ENCODE assay signal across 15 cellular contexts in genomic region chr7:132756482-132756990, GRCh38.
"Had no signal": no experiment of that assay in that cellular context is flagged by ENCODE, and none has a peak within 500 bp of the region (broad histone marks: within the 10 kb centered on the region; RNA-seq: fewer than 3 reads in every experiment).

No MANE protein-coding gene starts in this region.

- H3K4me1 ChIP-seq: vagina had no signal

- H3K4me3 ChIP-seq: coronary artery, heart right ventricle, ovary, thyroid gland, vagina had no signal

- H3K27me3 ChIP-seq: heart right ventricle, ovary, thyroid gland, vagina had no signal

- H3K27me3 Mint-ChIP-seq: activated CD4-positive, alpha-beta T cell treated with anti-CD3 and anti-CD28 coated beads, Interleukin-2, amount 10 ng/mL, durations not matched to agents 24 days and 14 days; activated T-helper 17 cell treated with anti-CD3 and anti-CD28 coated beads, Interleukin-2, amount 50 U/mL, for 72 hours had no signal

- H3K27ac Mint-ChIP-seq: activated CD4-positive, alpha-beta T cell treated with anti-CD3 and anti-CD28 coated beads, Interleukin-2, amount 10 ng/mL, durations not matched to agents 24 days and 14 days; activated naive CD4-positive, alpha-beta T cell treated with anti-CD3 and anti-CD28 coated beads for 36 hours; activated T-helper 17 cell treated with anti-CD3 and anti-CD28 coated beads, Interleukin-2, amount 50 U/mL, for 72 hours had no signal

- H3K4me3 Mint-ChIP-seq: activated CD4-positive, alpha-beta T cell treated with anti-CD3 and anti-CD28 coated beads, Interleukin-2, amount 10 ng/mL, durations not matched to agents 24 days and 14 days; activated naive CD4-positive, alpha-beta T cell treated with anti-CD3 and anti-CD28 coated beads for 36 hours; activated T-helper 17 cell treated with anti-CD3 and anti-CD28 coated beads, Interleukin-2, amount 50 U/mL, for 72 hours had no signal

- H3K27ac ChIP-seq: coronary artery, heart right ventricle, ovary, vagina had no signal

- H3K4me1 Mint-ChIP-seq: activated T-helper 17 cell treated with anti-CD3 and anti-CD28 coated beads, Interleukin-2, amount 50 U/mL, for 72 hours had no signal

- H3K9me3 Mint-ChIP-seq: activated naive CD4-positive, alpha-beta T cell treated with anti-CD3 and anti-CD28 coated beads for 36 hours; activated T-helper 17 cell treated with anti-CD3 and anti-CD28 coated beads, Interleukin-2, amount 50 U/mL, for 72 hours had no signal

- H3K9me3 ChIP-seq: heart right ventricle, ovary, thyroid gland, vagina had no signal

- DNase-seq: activated CD4-positive, alpha-beta T cell treated with anti-CD3 and anti-CD28 coated beads, Interleukin-2, amount 10 ng/mL, durations not matched to agents 24 days and 14 days; activated CD8-positive, alpha-beta memory T cell treated with anti-CD3 and anti-CD28 coated beads for 24 hours; activated naive CD4-positive, alpha-beta T cell treated with anti-CD3 and anti-CD28 coated beads for 36 hours; activated T-cell treated with anti-CD3 and anti-CD28 coated beads for 4 hours; effector CD4-positive, alpha-beta T cell; heart right ventricle; islet precursor cell; left ventricle myocardium superior; ovary; stimulated activated CD4-positive, alpha-beta T cell treated with anti-CD3 and anti-CD28 coated beads, Interleukin-15, amount 100 ng/mL, for 24 hours; stimulated activated CD4-positive, alpha-beta T cell treated with anti-CD3 and anti-CD28 coated beads, Interleukin-4, amount 100 ng/mL, for 24 hours had no signal

- H3K36me3 ChIP-seq: heart right ventricle, ovary, thyroid gland, vagina had no signal

- ATAC-seq: activated T-helper 17 cell treated with anti-CD3 and anti-CD28 coated beads, Interleukin-2, amount 50 U/mL, for 72 hours had no signal
